In the genomic region with DNA sequence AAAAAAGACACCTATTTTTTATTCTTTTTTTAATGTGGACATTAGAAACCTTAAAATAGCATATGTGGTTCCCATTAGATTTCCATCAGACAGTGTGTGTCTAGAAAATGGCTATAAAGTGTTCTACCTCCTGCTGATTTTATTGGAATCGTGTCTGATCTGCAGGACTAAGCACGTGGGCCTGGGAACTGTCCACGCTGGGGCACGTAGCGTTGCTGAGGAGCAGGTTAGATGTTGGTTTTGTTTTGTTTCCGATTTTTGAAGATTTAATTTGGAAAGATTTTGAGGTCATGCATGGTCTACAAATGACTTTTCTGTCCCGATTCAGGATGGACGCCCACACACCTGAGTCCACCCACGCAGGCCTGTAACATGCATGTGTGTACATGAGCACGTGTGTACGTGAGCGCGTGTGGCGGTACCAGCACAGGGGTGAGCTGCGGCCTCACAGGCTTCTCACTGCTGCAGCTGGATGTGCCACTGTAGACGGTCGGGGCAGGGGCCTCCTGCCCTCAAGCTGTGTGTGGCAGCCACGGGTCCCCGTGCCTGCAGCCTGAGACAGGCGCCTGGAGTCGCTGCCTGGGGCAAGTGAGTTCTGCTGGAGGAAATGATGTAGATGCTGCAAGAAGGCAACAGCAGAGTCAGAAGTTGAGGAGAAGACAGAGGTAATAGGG, we compare ENCODE assay signal across 27 cellular contexts.
A peak's percentile ranks its signal among the peaks of the same experiment; 100 is the strongest.
DNase-seq lines count a peak whose midpoint lies in the region; TF ChIP-seq lines count a peak whose summit lies in the region.
"Had no signal": no experiment of that assay in that cellular context is flagged by ENCODE, and none has a peak within 500 bp of the region (broad histone marks: within the 10 kb centered on the region; RNA-seq: fewer than 3 reads in every experiment).

No MANE protein-coding gene starts in this region.

- H3K27ac Mint-ChIP-seq in type B pancreatic cell = no peak overlapping the region
- H3K27ac Mint-ChIP-seq: immature natural killer cell, neural progenitor cell had no signal

- no peaks in the 10 kb centered on the region for H3K27me3 Mint-ChIP-seq in type B pancreatic cell

- H3K9me3 Mint-ChIP-seq in type B pancreatic cell = no peaks in the 10 kb centered on the region
- H3K9me3 Mint-ChIP-seq: immature natural killer cell, neural progenitor cell had no signal

- H3K4me3 Mint-ChIP-seq in type B pancreatic cell = no peak overlapping the region
- H3K4me3 Mint-ChIP-seq: immature natural killer cell, neural progenitor cell had no signal

- H3K4me1 Mint-ChIP-seq in type B pancreatic cell (ENCODE audit: unreplicated experiment) = peaks cover 8% of the 10 kb centered on the region
- H3K4me1 Mint-ChIP-seq: immature natural killer cell had no signal

- H3K9me3 ChIP-seq in WERI-Rb-1 (ENCODE audit: severe bottlenecking) = no peaks in the 10 kb centered on the region
- H3K9me3 ChIP-seq: BLaER1, breast epithelium, Caco-2, gastrocnemius medialis, mucosa of descending colon, upper lobe of left lung had no signal

- H3K27me3 ChIP-seq in WERI-Rb-1 (ENCODE audit: insufficient read depth, low read depth, severe bottlenecking) = no peaks in the 10 kb centered on the region
- H3K27me3 ChIP-seq: BLaER1, breast epithelium, neural progenitor cell, upper lobe of left lung had no signal

- no peak for TF ChIP-seq CTCF in WERI-Rb-1 (IDR thresholded peaks at IDR 0.05; ENCODE audit: low read depth, low read length)
- no peak for TF ChIP-seq CTCF in type B pancreatic cell (conservative IDR thresholded peaks at IDR 0.05)

- no peak overlapping the region for H3K4me3 ChIP-seq in WERI-Rb-1 (ENCODE audit: low read depth, low read length)
- H3K4me3 ChIP-seq: BLaER1, breast epithelium, gastrocnemius medialis, GM23248, mucosa of descending colon, neural progenitor cell, skin epidermis, upper lobe of left lung had no signal

- H3K36me3 Mint-ChIP-seq in type B pancreatic cell = no peaks in the 10 kb centered on the region
- H3K36me3 Mint-ChIP-seq: immature natural killer cell, neural progenitor cell had no signal

- H3K36me3 ChIP-seq in WERI-Rb-1 = no peaks in the 10 kb centered on the region
- H3K36me3 ChIP-seq: BLaER1, breast epithelium, gastrocnemius medialis, neural progenitor cell, upper lobe of left lung had no signal

- H3K27ac ChIP-seq in WERI-Rb-1 = no peak overlapping the region
- H3K27ac ChIP-seq: breast epithelium, gastrocnemius medialis, GM23248, neural progenitor cell, skin epidermis, upper lobe of left lung had no signal

- peak; percentile 7 for DNase-seq in activated naive CD4-positive, alpha-beta T cell treated with anti-CD3 and anti-CD28 coated beads, Interleukin-2, amount 50 U/mL, for 16 hours
- DNase-seq in activated naive CD4-positive, alpha-beta T cell treated with Interleukin-2 at 50 U/mL for 16 hours = no peak
- peak; percentile 6 for DNase-seq in WERI-Rb-1
- DNase-seq in mesenteric fat pad (ENCODE audit: low spot score) = peak; percentile 71
- peak; percentile 31 for DNase-seq in type B pancreatic cell (ENCODE audit: extremely low spot score, unreplicated experiment)
- DNase-seq in NCI-H1048 (lab: John Stamatoyannopoulos, UW) = no peak
- DNase-seq in SK-N-DZ (ENCODE audit: low spot score) = no peak
- no peak for DNase-seq in NCI-H1436 (lab: John Stamatoyannopoulos, UW)
- DNase-seq: activated CD4-positive, alpha-beta T cell treated with anti-CD3 and anti-CD28 coated beads, Interleukin-2, amount 50 U/mL, for 48 hours; activated gamma-delta T cell; amniotic stem cell; Caco-2; cortex of kidney; DMS79 treated with DMSO at 0.1 percent for 48 hours; gastrocnemius medialis; GM23248; hippocampal formation; immature natural killer cell; NCI-H1694; NCI-H526; stimulated activated CD4-positive, alpha-beta T cell treated with anti-CD3 and anti-CD28 coated beads, Interleukin-1b, Interleukin-23, amount 100 ng/mL, for 48 hours had no signal

Comparison
In these comparisons a context has a peak if more than half of its experiments do, and no peak if none do; other contexts are left out.
1. DNase-seq: peak in activated naive CD4-positive, alpha-beta T cell treated with anti-CD3 and anti-CD28 coated beads, Interleukin-2, amount 50 U/mL, for 16 hours (single experiment), WERI-Rb-1 (single experiment), mesenteric fat pad (single experiment) and type B pancreatic cell (single experiment); none in activated naive CD4-positive, alpha-beta T cell treated with Interleukin-2 at 50 U/mL for 16 hours (single experiment), NCI-H1048 (single experiment), SK-N-DZ (single experiment) and NCI-H1436 (single experiment).